In the genomic region with DNA sequence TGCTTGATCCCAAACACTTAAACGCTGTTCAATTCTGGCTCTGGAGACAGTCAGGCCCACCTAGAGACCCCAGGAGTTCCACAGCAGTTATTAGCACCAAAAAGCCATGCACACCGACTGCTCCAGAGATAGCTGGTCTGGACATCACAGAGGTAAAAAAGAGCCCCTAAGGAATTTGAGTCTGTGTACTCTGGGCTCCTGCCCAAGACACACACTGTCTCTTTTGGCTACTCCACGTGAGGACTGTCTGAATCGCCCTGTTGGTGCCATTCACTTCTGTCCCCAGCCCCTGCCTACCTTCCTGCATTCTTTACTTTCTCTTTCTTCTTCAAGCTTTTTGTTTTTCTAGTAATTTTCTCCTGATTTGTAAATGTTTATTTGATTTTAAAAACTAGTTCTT, we compare ENCODE assay signal across 21 cellular contexts.
DNase-seq lines count a peak whose midpoint lies in the region; ATAC-seq and TF ChIP-seq lines count a peak whose summit lies in the region.
"Had no signal": no experiment of that assay in that cellular context is flagged by ENCODE, and none has a peak within 500 bp of the region (broad histone marks: within the 10 kb centered on the region; RNA-seq: fewer than 3 reads in every experiment).

No MANE protein-coding gene starts in this region.

- no peaks in the 10 kb centered on the region for H3K36me3 ChIP-seq in upper lobe of right lung
- H3K36me3 ChIP-seq: ovary had no signal

- TF ChIP-seq CTCF in upper lobe of right lung (IDR thresholded peaks at IDR 0.05), result no peak

- ATAC-seq in esophagus mucosa (peak; percentile 44), upper lobe of right lung (peak; percentile 58), GM21381 (IDR thresholded peaks at IDR 0.05; ENCODE audit: unreplicated experiment) (no peak)
- ATAC-seq: GM12878 had no signal

- no peaks in the 10 kb centered on the region for H3K9me3 ChIP-seq in upper lobe of right lung
- H3K9me3 ChIP-seq: ovary had no signal

- no peaks in the 10 kb centered on the region for H3K27me3 ChIP-seq in upper lobe of right lung
- H3K27me3 ChIP-seq: ovary had no signal

- H3K27ac ChIP-seq in upper lobe of right lung, result no peak overlapping the region
- H3K27ac ChIP-seq: 22Rv1, HL-60, ovary had no signal

- intact Hi-C loops in upper lobe of right lung (cut with DNase I) (no loop called here), posterior cingulate gyrus (cut with DNase I) (no loop called here)

- DNase-seq in DMS53 (lab: John Stamatoyannopoulos, UW) (peak; percentile 10), DMS53 treated with DMSO at 0.1 percent for 48 hours (lab: John Stamatoyannopoulos, UW; ENCODE audit: unreplicated experiment) (no peak), kidney tubule cell (ENCODE audit: low spot score) (peak; percentile 15), upper lobe of right lung (no peak), posterior cingulate gyrus (no peak), NCI-H1694 (lab: John Stamatoyannopoulos, UW) (no peak)
- DNase-seq: activated naive CD8-positive, alpha-beta T cell treated with anti-CD3 and anti-CD28 coated beads, Interleukin-2, amount 10 ng/mL, durations not matched to agents 7 days and 5 days; Calu3; central memory CD4-positive, alpha-beta T cell; effector CD8-positive, alpha-beta T cell; GDM1; NCI-H187 treated with DMSO at 0.1 percent for 48 hours; SHP77; stimulated activated CD4-positive, alpha-beta T cell treated with anti-CD3 and anti-CD28 coated beads, Interleukin-2, amount 100 ng/mL, for 24 hours; T-helper 2 cell had no signal

- no peak overlapping the region for H3K4me3 ChIP-seq in upper lobe of right lung
- H3K4me3 ChIP-seq: GM12878, ovary had no signal

- no peaks in the 10 kb centered on the region for H3K4me1 ChIP-seq in upper lobe of right lung

Comparison
In these comparisons a context has a peak if more than half of its experiments do, and no peak if none do; other contexts are left out.
1. DNase-seq: peak in DMS53 (single experiment) and kidney tubule cell (single experiment); none in DMS53 treated with DMSO at 0.1 percent for 48 hours (single experiment), upper lobe of right lung (single experiment), posterior cingulate gyrus (0 of 10) and NCI-H1694 (single experiment).